1 cellular context compared by ENCODE assay signal in genomic region chr19:49546825-49547565, GRCh38.
TF ChIP-seq lines count a peak whose summit lies in the region.

No MANE protein-coding gene starts in this region.

TF ChIP-seq in IMR-90, 13 proteins besides CTCF, POLR2A, EP300 and RAD21 (continued from another document):
- TF ChIP-seq MAFK (IDR thresholded peaks at IDR 0.05; ENCODE audit: low read depth, low read length) (no peak), MXI1 (IDR thresholded peaks at IDR 0.05; ENCODE audit: borderline replicate concordance, low read depth, low read length) (peak; percentile 84), RFX5 (IDR thresholded peaks at IDR 0.05; ENCODE audit: low read depth, low read length) (no peak), CEBPB (IDR thresholded peaks at IDR 0.05; ENCODE audit: low read depth, low read length) (peak; percentile 26; the same call in 1 of the 2 replicates), RCOR1 (IDR thresholded peaks at IDR 0.05; ENCODE audit: insufficient replicate concordance, low read length) (no peak), NFE2L2 (IDR thresholded peaks at IDR 0.05; ENCODE audit: low read depth, low read length) (no peak), MAZ (IDR thresholded peaks at IDR 0.05; ENCODE audit: borderline replicate concordance, low read depth, low read length) (no peak), CHD1 (IDR thresholded peaks at IDR 0.05; ENCODE audit: low read depth, low read length) (no peak)
TF ChIP-seq in IMR-90: peak in this region for 3.
